Comparison of ENCODE assay signal across 19 cellular contexts in genomic region chr1:3360646-3361257, GRCh38.
DNase-seq lines count a peak whose midpoint lies in the region; ATAC-seq and TF ChIP-seq lines count a peak whose summit lies in the region.
"Had no signal": no experiment of that assay in that cellular context is flagged by ENCODE, and none has a peak within 500 bp of the region (broad histone marks: within the 10 kb centered on the region; RNA-seq: fewer than 3 reads in every experiment).

No MANE protein-coding gene starts in this region.

- peaks cover 0 to 87% (median 46%) of the 10 kb centered on the region in 11 experiments; a peak in 17 of 22 replicates for H4K20me1 ChIP-seq in BLaER1 treated with 17β-estradiol and CSF1 and Interleukin-3, amounts not matched to agents 10 nM and 100 nM

- H3K36me3 ChIP-seq in BLaER1 treated with 17β-estradiol and CSF1 and Interleukin-3, amounts not matched to agents 10 nM and 100 nM = no peaks in the 10 kb centered on the region
- H3K36me3 ChIP-seq in SJCRH30 = no peaks in the 10 kb centered on the region
- H3K36me3 ChIP-seq: MG63 had no signal

- peak overlapping the region in 1 of 10 experiments; percentile 22; a peak in 1 of 20 replicates for H3K4me3 ChIP-seq in BLaER1 treated with 17β-estradiol and CSF1 and Interleukin-3, amounts not matched to agents 10 nM and 100 nM
- no peak overlapping the region for H3K4me3 ChIP-seq in SJCRH30
- no peak overlapping the region for H3K4me3 ChIP-seq in foreskin fibroblast (ENCODE audit: low read depth in 1 of 2, low read length in 2 of 2)
- H3K4me3 ChIP-seq: MG63 had no signal

- peak overlapping the region; percentile 7 to 96 (median 83); a peak in 20 of 22 replicates for H3K4me2 ChIP-seq in BLaER1 treated with 17β-estradiol and CSF1 and Interleukin-3, amounts not matched to agents 10 nM and 100 nM

- no peak for TF ChIP-seq CTCF in foreskin fibroblast (IDR thresholded peaks at IDR 0.05; ENCODE audit: low read depth, low read length)

- no peaks in the 10 kb centered on the region for H3K9me3 ChIP-seq in BLaER1 treated with 17β-estradiol and CSF1 and Interleukin-3, amounts not matched to agents 10 nM and 100 nM (replicated peaks in 1 of 11)
- H3K9me3 ChIP-seq in SJCRH30 (replicated peaks) = no peaks in the 10 kb centered on the region
- H3K9me3 ChIP-seq: MG63 had no signal

- DNase-seq in Ammon's horn (ENCODE audit: low spot score) (peak; percentile 54), SJCRH30 (peak; percentile 78 to 85), medulla oblongata (ENCODE audit: extremely low spot score) (peak; percentile 65), NK-92 (lab: John Stamatoyannopoulos, UW; ENCODE audit: unreplicated experiment) (no peak), foreskin fibroblast (no peak)
- DNase-seq in activated T-cell treated with anti-CD3 and anti-CD28 coated beads, Interleukin-2, amount 50 U/mL, for 48 hours = no peak
- DNase-seq: CD8-positive, alpha-beta T cell; EL; GF-D8; Kasumi-1; MG63; NCI-H1436; NCI-H187 treated with DMSO at 0.1 percent for 48 hours; NCI-H226; NCI-H510A treated with DMSO at 0.1 percent for 48 hours; NCI-H748 treated with DMSO at 0.1 percent for 48 hours had no signal

- ATAC-seq in HG02840 (IDR thresholded peaks at IDR 0.05; ENCODE audit: low FRiP score, unreplicated experiment) = no peak
- ATAC-seq: CD8-positive, alpha-beta T cell; Panc1 had no signal

- peaks cover 56 to 90% (median 77%) of the 10 kb centered on the region in 11 experiments for H3K27me3 ChIP-seq in BLaER1 treated with 17β-estradiol and CSF1 and Interleukin-3, amounts not matched to agents 10 nM and 100 nM
- H3K27me3 ChIP-seq in SJCRH30 = peaks cover 32% of the 10 kb centered on the region
- H3K27me3 ChIP-seq: MG63 had no signal

- H3K9ac ChIP-seq in BLaER1 treated with 17β-estradiol and CSF1 and Interleukin-3, amounts not matched to agents 10 nM and 100 nM = peak overlapping the region in 3 of 11 experiments; percentile 18 to 41 (median 29); a peak in 2 of 22 replicates

- H3K27ac ChIP-seq in BLaER1 treated with 17β-estradiol and CSF1 and Interleukin-3, amounts not matched to agents 10 nM and 100 nM = no peak overlapping the region
- H3K27ac ChIP-seq in SJCRH30 = no peak overlapping the region

- peaks cover 10 to 85% (median 69%) of the 10 kb centered on the region in 10 experiments; a peak in 18 of 20 replicates for H3K4me1 ChIP-seq in BLaER1 treated with 17β-estradiol and CSF1 and Interleukin-3, amounts not matched to agents 10 nM and 100 nM
- H3K4me1 ChIP-seq in SJCRH30 = peaks cover 29% of the 10 kb centered on the region

Comparison
In these comparisons a context has a peak if more than half of its experiments do, and no peak if none do; other contexts are left out.
1. DNase-seq: peak in Ammon's horn (single experiment), SJCRH30 (2 of 2) and medulla oblongata (single experiment); none in NK-92 (single experiment), activated T-cell treated with anti-CD3 and anti-CD28 coated beads, Interleukin-2, amount 50 U/mL, for 48 hours (0 of 2) and foreskin fibroblast (0 of 2).